Comparison of ENCODE assay signal across 14 cellular contexts in the genomic region with DNA sequence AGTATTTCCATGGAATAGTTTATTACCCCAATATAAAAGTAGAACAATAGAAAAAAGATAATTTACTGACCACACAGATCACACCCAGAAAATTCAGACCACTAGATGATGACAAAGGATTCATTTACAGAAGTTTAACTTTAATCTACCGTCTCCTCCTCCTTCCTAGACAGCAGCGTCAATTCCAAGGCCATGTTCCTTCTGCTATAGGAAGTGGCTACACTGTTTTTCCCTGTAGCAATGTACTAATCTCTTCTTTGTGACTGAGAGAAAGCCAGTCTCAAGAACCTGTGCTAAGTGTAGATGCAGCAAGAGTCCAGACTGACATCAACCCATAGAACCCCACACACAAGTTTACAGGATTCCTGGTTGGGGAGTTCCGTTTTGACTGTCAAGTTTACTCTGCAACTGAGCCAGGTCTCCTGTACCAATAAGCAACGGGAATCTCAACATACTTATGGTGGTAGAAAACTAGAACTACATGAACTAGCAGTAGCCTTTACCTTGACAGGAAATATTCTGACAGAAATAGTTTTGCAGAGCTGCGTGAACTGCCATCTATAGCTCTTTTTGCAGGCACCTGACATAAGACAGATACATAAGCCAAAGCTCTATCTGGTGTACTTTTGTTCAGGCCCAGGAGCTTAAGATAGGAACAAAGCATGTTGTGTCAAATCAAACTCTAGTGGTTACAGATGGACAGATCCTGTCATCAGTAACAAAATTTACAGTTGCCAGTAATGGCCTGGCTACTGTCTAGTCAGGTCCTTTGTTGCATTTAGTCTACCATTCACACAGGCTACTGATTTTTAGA. TPM values are rescaled to one million over a fixed set of nuclear protein-coding genes. Genes with fewer than 3 reads are reported as not detected.
DNase-seq lines count a peak whose midpoint lies in the region; ATAC-seq, FAIRE-seq and TF ChIP-seq lines count a peak whose summit lies in the region.
"Had no signal": no experiment of that assay in that cellular context is flagged by ENCODE, and none has a peak within 500 bp of the region (broad histone marks: within the 10 kb centered on the region; RNA-seq: fewer than 3 reads in every experiment).

No MANE protein-coding gene starts in this region.

- H4K20me1 ChIP-seq in PC-3 (ENCODE audit: low read length): no peaks in the 10 kb centered on the region
- H4K20me1 ChIP-seq in keratinocyte (ENCODE audit: control insufficient read depth, extremely low read depth, insufficient read depth, low read length): no peaks in the 10 kb centered on the region

- H3K4me2 ChIP-seq in PC-3 (ENCODE audit: low read length): no peak overlapping the region
- no peak overlapping the region for H3K4me2 ChIP-seq in keratinocyte (ENCODE audit: control insufficient read depth, extremely low read depth, insufficient read depth, low read depth, low read length)

- CTCF ChIA-PET in PC-3 (lab: Charles Lee): no interaction called here

- H3K9ac ChIP-seq in PC-3 (ENCODE audit: low read length) (no peak overlapping the region), keratinocyte (ENCODE audit: control insufficient read depth, extremely low read depth, insufficient read depth, low read length) (no peak overlapping the region)

- peaks cover 6% of the 10 kb centered on the region for H3K9me1 ChIP-seq in keratinocyte (ENCODE audit: control insufficient read depth, extremely low read depth, insufficient read depth, low read length)

- no peaks in the 10 kb centered on the region for H3K9me3 ChIP-seq in PC-3 (ENCODE audit: low read length)
- no peaks in the 10 kb centered on the region for H3K9me3 ChIP-seq in keratinocyte (ENCODE audit: control insufficient read depth, low read depth, low read length)
- H3K9me3 ChIP-seq: SJSA1 had no signal

- dilution Hi-C loops in keratinocyte (cut with MboI; ENCODE audit: extremely low pct_ligation_motif_present, low sequenced_read_pairs): no loop called here

- no peak overlapping the region for H3K4me3 ChIP-seq in PC-3 (ENCODE audit: low read length)
- H3K4me3 ChIP-seq in keratinocyte (ENCODE audit: control insufficient read depth in 2 of 3, extremely low read depth in 1 of 3, insufficient read depth in 2 of 3, low read depth in 1 of 3, low read length in 3 of 3): no peak overlapping the region
- H3K4me3 ChIP-seq: SJSA1 had no signal

- H3K27ac ChIP-seq in PC-3 (ENCODE audit: low read length) (no peak overlapping the region), keratinocyte (ENCODE audit: control insufficient read depth, insufficient read depth, low read length) (no peak overlapping the region)
- H3K27ac ChIP-seq: C4-2B, SJSA1 had no signal

- TF ChIP-seq CTCF in GM10266 (IDR thresholded peaks at IDR 0.05; ENCODE audit: control insufficient read depth, insufficient read depth, low read depth, missing control alignments) (no peak), PC-3 (conservative IDR thresholded peaks at IDR 0.05; ENCODE audit: low read depth, low read length) (no peak), keratinocyte (optimal IDR thresholded peaks at IDR 0.05 in 1 of 3, IDR thresholded peaks at IDR 0.05 in 1 of 3, conservative IDR thresholded peaks at IDR 0.05 in 1 of 3; ENCODE audit: extremely low read depth in 1 of 3, insufficient read depth in 2 of 3, low read length in 3 of 3) (no peak)

- H3K9me2 ChIP-seq in PC-3 (replicated peaks; ENCODE audit: low read length): no peaks in the 10 kb centered on the region

- no peak for TF ChIP-seq POLR2A in erythroblast (IDR thresholded peaks at IDR 0.05; ENCODE audit: low read length)

- H3K27me3 ChIP-seq in PC-3 (ENCODE audit: low read length) (no peaks in the 10 kb centered on the region), keratinocyte (ENCODE audit: control insufficient read depth, extremely low read depth, insufficient read depth, low read length) (no peaks in the 10 kb centered on the region)
- H3K27me3 ChIP-seq: SJSA1 had no signal

- H3F3A ChIP-seq in PC-3 (ENCODE audit: low read length, unreplicated experiment): no peaks in the 10 kb centered on the region

- POLR2A ChIA-PET in PC-3 (lab: Charles Lee; ENCODE audit: unreplicated experiment): no interaction called here

- H3K36me3 ChIP-seq in PC-3 (ENCODE audit: low read depth, low read length): no peaks in the 10 kb centered on the region
- H3K36me3 ChIP-seq in keratinocyte (ENCODE audit: control insufficient read depth in 2 of 2, extremely low read depth in 1 of 2, insufficient read depth in 2 of 2, low read length in 2 of 2): peaks cover 1 to 8% of the 10 kb centered on the region in 2 experiments

- intact Hi-C loops in PC-3 (cut with micrococcal nuclease): no loop called here

- peaks cover 38% of the 10 kb centered on the region for H3K4me1 ChIP-seq in PC-3 (ENCODE audit: insufficient read depth, low read length)
- H3K4me1 ChIP-seq in keratinocyte (ENCODE audit: control insufficient read depth, extremely low read depth, insufficient read depth, low read length): peaks cover 62% of the 10 kb centered on the region

- DNase-seq in GM10266 (ENCODE audit: extremely low spot score): peak; percentile 21
- DNase-seq in PC-3: no peak
- no peak for DNase-seq in keratinocyte (ENCODE audit: low read depth, low spot score)
- no peak for DNase-seq in erythroblast (lab: John Stamatoyannopoulos, UW)
- no peak for DNase-seq in cerebellar nuclear complex (lab: John Stamatoyannopoulos, UW)
- DNase-seq in left lobe of liver (ENCODE audit: low spot score): no peak
- DNase-seq: activated CD8-positive, alpha-beta memory T cell treated with anti-CD3 and anti-CD28 coated beads, Interleukin-2, amount 10 ng/mL, durations not matched to agents 7 days and 5 days; NCI-H187 treated with DMSO at 0.1 percent for 48 hours had no signal

- H2AFZ ChIP-seq in PC-3 (ENCODE audit: low read length) (no peak overlapping the region), keratinocyte (ENCODE audit: control insufficient read depth, low read length) (no peak overlapping the region)

- FAIRE-seq in keratinocyte (lab: Jason Lieb, UNC): peak; percentile 9
- FAIRE-seq: bronchial epithelial cell, H1 had no signal

- BruUV-seq in PC-3 (replicated peaks; lab: Mats Ljungman, UMichigan): TSS peak; percentile 9

- peak; percentile 41 for ATAC-seq in GM21381 (IDR thresholded peaks at IDR 0.05; ENCODE audit: unreplicated experiment)
- ATAC-seq in PC-3: no peak
- no peak for ATAC-seq in HG03520 (IDR thresholded peaks at IDR 0.05; ENCODE audit: unreplicated experiment)
- ATAC-seq in left lobe of liver: no peak
- ATAC-seq: activated CD8-positive, alpha-beta memory T cell treated with anti-CD3 and anti-CD28 coated beads, Interleukin-2, amount 10 ng/mL, durations not matched to agents 7 days and 5 days had no signal

- H3K79me2 ChIP-seq in PC-3 (ENCODE audit: low read length) (peaks cover 97% of the 10 kb centered on the region), keratinocyte (ENCODE audit: control insufficient read depth, insufficient read depth, low read length) (peaks cover 78% of the 10 kb centered on the region)

RNA-seq across cellular contexts. Expression of a gene that starts 42.9 kb away (rescaled TPM):
- total RNA-seq in PC-3 (2014; rRNA removed) (28.0 and 32.6 TPM in 2 replicates), left lobe of liver (12.8 TPM)
- 5.6 to 14.3 TPM (median 6.5 TPM) in 3 replicates for polyA plus RNA-seq in keratinocyte
- polyA plus RNA-seq in keratinocyte (2011; ENCODE audit: low read depth): 8.2 TPM
- 4.9 and 10.8 TPM in 2 replicates for polyA plus RNA-seq in keratinocyte (2011; cell fraction: cytosol; rRNA removed)
- 33.6 and 38.9 TPM in 2 replicates for polyA plus RNA-seq in keratinocyte (2011; cell fraction: nucleus; rRNA removed)
- polyA plus RNA-seq in keratinocyte (2012; ENCODE audit: low replicate concordance): 22.3 and 39.1 TPM in 2 replicates
- 28.4 to 116 TPM (median 38.1 TPM) in 3 replicates for polyA minus RNA-seq in keratinocyte
- 52.6 TPM for polyA minus RNA-seq in keratinocyte (2011; cell fraction: cytosol; rRNA and poly(A)+ RNA removed)
- polyA minus RNA-seq in keratinocyte (2011; cell fraction: nucleus; rRNA and poly(A)+ RNA removed): 49.2 and 94.8 TPM in 2 replicates
